In genomic region chr1:44995467-44996238, GRCh38 we compare ENCODE assay signal across 3 cellular contexts.
TF ChIP-seq lines count a peak whose summit lies in the region.

No MANE protein-coding gene starts in this region.

TF ChIP-seq in HEK293, 187 proteins besides CTCF, POLR2A, EP300 and RAD21:
- TF ChIP-seq ZNF121 (tag by site-specific recombination; IDR thresholded peaks at IDR 0.05): peak; percentile 30; the same call in 1 of the 2 replicates
- no peak for TF ChIP-seq ZNF394 (tag by site-specific recombination; IDR thresholded peaks at IDR 0.05; ENCODE audit: borderline replicate concordance)
- TF ChIP-seq ZNF146 (tag by site-specific recombination; IDR thresholded peaks at IDR 0.05): peak; percentile 70; the same call in 1 of the 2 replicates

TF ChIP-seq in K562, 482 proteins besides CTCF, POLR2A, EP300 and RAD21:
- TF ChIP-seq HDAC2 (IDR thresholded peaks at IDR 0.05) (no peak), ZNF121 (CRISPR knock-in tag; conservative IDR thresholded peaks at IDR 0.05) (peak; percentile 75), USF2 (CRISPR knock-in tag; IDR thresholded peaks at IDR 0.05) (no peak), RBM17 (IDR thresholded peaks at IDR 0.05; ENCODE audit: borderline replicate concordance, low read depth, low read length) (no peak), SIRT6 (IDR thresholded peaks at IDR 0.05; ENCODE audit: low read depth, low read length) (no peak), RBM14 (IDR thresholded peaks at IDR 0.05; ENCODE audit: borderline replicate concordance, insufficient read depth, low read depth, low read length) (no peak), ZNF146 (CRISPR knock-in tag; IDR thresholded peaks at IDR 0.05; ENCODE audit: unreplicated experiment) (peak; percentile 87), KAT7 (CRISPR knock-in tag; IDR thresholded peaks at IDR 0.05; ENCODE audit: borderline replicate concordance) (no peak), SMARCA5 (IDR thresholded peaks at IDR 0.05) (0 out of 2 replicates have a peak, but pooled peaks have one; percentile 17), RBM25 (IDR thresholded peaks at IDR 0.05; ENCODE audit: low read depth, low read length, severe bottlenecking) (peak; percentile 10), BDP1 (IDR thresholded peaks at IDR 0.05; ENCODE audit: insufficient read depth, insufficient read length) (no peak), TSC22D4 (tag; IDR thresholded peaks at IDR 0.05) (no peak), PYGO2 (tag; IDR thresholded peaks at IDR 0.05) (no peak), ZNF398 (CRISPR knock-in tag; IDR thresholded peaks at IDR 0.05) (no peak), NKRF (IDR thresholded peaks at IDR 0.05; ENCODE audit: borderline replicate concordance) (0 out of 2 replicates have a peak, but pooled peaks have one; percentile 3)

TF ChIP-seq in HepG2, 621 proteins besides CTCF, POLR2A, EP300 and RAD21:
- TF ChIP-seq SETDB1 (CRISPR knock-in tag; IDR thresholded peaks at IDR 0.05; ENCODE audit: borderline replicate concordance): no peak
- TF ChIP-seq PAF1 (CRISPR knock-in tag; IDR thresholded peaks at IDR 0.05): no peak
- TF ChIP-seq GMEB2 (CRISPR knock-in tag; IDR thresholded peaks at IDR 0.05; ENCODE audit: low read depth): no peak
- no peak for TF ChIP-seq MIER3 (CRISPR knock-in tag; IDR thresholded peaks at IDR 0.05; ENCODE audit: borderline replicate concordance)
- TF ChIP-seq NCOA1 (CRISPR knock-in tag; IDR thresholded peaks at IDR 0.05): no peak
- no peak for TF ChIP-seq TMF1 (CRISPR knock-in tag; IDR thresholded peaks at IDR 0.05; ENCODE audit: low read depth)
- TF ChIP-seq ZNF639 (CRISPR knock-in tag; conservative IDR thresholded peaks at IDR 0.05): no peak
- no peak for TF ChIP-seq GATA4 (IDR thresholded peaks at IDR 0.05; ENCODE audit: borderline replicate concordance, low read depth)
- no peak for TF ChIP-seq SRSF9 (IDR thresholded peaks at IDR 0.05; ENCODE audit: borderline replicate concordance, insufficient read depth, low read depth, low read length, poor library complexity, severe bottlenecking)
- no peak for TF ChIP-seq PCBP2 (optimal IDR thresholded peaks at IDR 0.05; ENCODE audit: low read depth, low read length, poor library complexity, severe bottlenecking)
- TF ChIP-seq TOPORS (CRISPR knock-in tag; IDR thresholded peaks at IDR 0.05): no peak
- no peak for TF ChIP-seq ZNF800 (CRISPR knock-in tag; IDR thresholded peaks at IDR 0.05)
- no peak for TF ChIP-seq ZNF510 (CRISPR knock-in tag; IDR thresholded peaks at IDR 0.05; ENCODE audit: low read depth)
- no peak for TF ChIP-seq ZNF20 (CRISPR knock-in tag; IDR thresholded peaks at IDR 0.05)
- TF ChIP-seq RAD51 (IDR thresholded peaks at IDR 0.05; ENCODE audit: borderline replicate concordance): no peak
- TF ChIP-seq IRF9 (CRISPR knock-in tag; IDR thresholded peaks at IDR 0.05; ENCODE audit: borderline replicate concordance): no peak
- no peak for TF ChIP-seq ZMYM2 (CRISPR knock-in tag; IDR thresholded peaks at IDR 0.05)
- TF ChIP-seq JARID2 (CRISPR knock-in tag; IDR thresholded peaks at IDR 0.05; ENCODE audit: insufficient replicate concordance): no peak
